ENCODE assay signal across 18 cellular contexts in the genomic region with DNA sequence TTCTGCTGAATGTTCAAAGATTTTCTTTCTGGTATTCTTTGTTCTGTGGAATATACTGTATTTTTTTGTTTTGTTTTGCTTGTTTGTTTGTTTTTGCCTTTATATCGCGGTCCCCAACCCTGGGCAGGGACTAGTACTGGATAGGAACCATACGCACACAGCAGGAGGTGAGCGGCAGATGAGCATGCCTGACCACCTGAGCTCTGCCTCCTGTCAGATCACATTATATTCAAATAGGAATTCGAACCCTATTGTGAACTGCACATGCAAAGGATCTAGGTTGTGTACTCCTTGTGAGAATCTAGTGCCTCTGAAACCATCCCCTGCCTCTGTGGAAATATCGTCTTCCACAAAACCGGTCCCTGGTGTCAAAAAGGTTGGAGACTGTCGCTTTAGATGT.
DNase-seq lines count a peak whose midpoint lies in the region.
"Had no signal": no experiment of that assay in that cellular context is flagged by ENCODE, and none has a peak within 500 bp of the region (broad histone marks: within the 10 kb centered on the region; RNA-seq: fewer than 3 reads in every experiment).

No MANE protein-coding gene starts in this region.

- H3K9me3 ChIP-seq in trophoblast cell (ENCODE audit: insufficient read depth, low read depth, low read length) = no peaks in the 10 kb centered on the region
- H3K9me3 ChIP-seq: A549; BLaER1 treated with 17β-estradiol and CSF1 and Interleukin-3, amounts not matched to agents 10 nM and 100 nM; Caco-2 had no signal

- H4K8ac ChIP-seq in trophoblast cell (ENCODE audit: low read depth, low read length) = no peak overlapping the region

- no peak overlapping the region for H2BK120ac ChIP-seq in trophoblast cell (ENCODE audit: insufficient read depth, low read length, poor library complexity)

- peak; percentile 86 for DNase-seq in G401 (ENCODE audit: low spot score)
- peak; percentile 82 for DNase-seq in cerebellar cortex (ENCODE audit: low spot score)
- no peak for DNase-seq in trophoblast cell
- DNase-seq in stimulated activated CD4-positive, alpha-beta T cell treated with anti-CD3 and anti-CD28 coated beads, Interleukin-4, amount 100 ng/mL, for 4 hours = no peak
- no peak for DNase-seq in NK-92 (lab: John Stamatoyannopoulos, UW; ENCODE audit: unreplicated experiment)
- DNase-seq: AML-193; Caco-2; Calu3; CD4-positive, alpha-beta T cell; CD8-positive, alpha-beta T cell; DMS79; DND-41; EL; GF-D8 had no signal

- no peaks in the 10 kb centered on the region for H3K27me3 ChIP-seq in trophoblast cell (ENCODE audit: insufficient read depth, low read length)
- H3K27me3 ChIP-seq: BLaER1 treated with 17β-estradiol and CSF1 and Interleukin-3, amounts not matched to agents 10 nM and 100 nM had no signal

- no peaks in the 10 kb centered on the region for H3K36me3 ChIP-seq in trophoblast cell (ENCODE audit: control insufficient read depth in 1 of 2, insufficient read depth in 2 of 2, low read length in 2 of 2)
- H3K36me3 ChIP-seq: BLaER1 treated with 17β-estradiol and CSF1 and Interleukin-3, amounts not matched to agents 10 nM and 100 nM had no signal

- no peak overlapping the region for H2BK12ac ChIP-seq in trophoblast cell (ENCODE audit: low read length)

- no peak overlapping the region for H3K4me2 ChIP-seq in trophoblast cell (ENCODE audit: low read length)
- H3K4me2 ChIP-seq: A549 had no signal

- H2BK5ac ChIP-seq in trophoblast cell (ENCODE audit: low read depth, low read length, poor library complexity) = no peak overlapping the region

- in situ Hi-C loops in G401 (cut with HindIII; ENCODE audit: low sequenced_read_pairs) = no loop called here

- H3K23ac ChIP-seq in trophoblast cell (ENCODE audit: low read length) = peak overlapping the region; percentile 86

- no peak overlapping the region for H3K18ac ChIP-seq in trophoblast cell (ENCODE audit: low read length)

- H4K91ac ChIP-seq in trophoblast cell (ENCODE audit: low read depth, low read length) = no peak overlapping the region

- no peak overlapping the region for H3K27ac ChIP-seq in trophoblast cell (ENCODE audit: low read depth, low read length)
- H3K27ac ChIP-seq: 22Rv1; A549; BLaER1 treated with 17β-estradiol and CSF1 and Interleukin-3, amounts not matched to agents 10 nM and 100 nM; C4-2B had no signal

- H2AK5ac ChIP-seq in trophoblast cell (ENCODE audit: low read length) = no peak overlapping the region

- H3K79me1 ChIP-seq in trophoblast cell (ENCODE audit: low read length) = no peaks in the 10 kb centered on the region

- no peak overlapping the region for H3K4ac ChIP-seq in trophoblast cell (ENCODE audit: low read depth, low read length)

- no peak overlapping the region for H3K9ac ChIP-seq in trophoblast cell (ENCODE audit: low read length)
- H3K9ac ChIP-seq: BLaER1 treated with 17β-estradiol and CSF1 and Interleukin-3, amounts not matched to agents 10 nM and 100 nM had no signal

- no peak overlapping the region for H2AFZ ChIP-seq in trophoblast cell (ENCODE audit: insufficient read depth, low read length, poor library complexity)

- H3K79me2 ChIP-seq in trophoblast cell (ENCODE audit: control insufficient read depth, insufficient read depth, low read length, poor library complexity) = no peaks in the 10 kb centered on the region

- H3K4me1 ChIP-seq in trophoblast cell (ENCODE audit: control insufficient read depth in 1 of 2, insufficient read depth in 2 of 2, low read length in 2 of 2) = no peaks in the 10 kb centered on the region
- H3K4me1 ChIP-seq: A549, Caco-2 had no signal

- H3K4me3 ChIP-seq in trophoblast cell (ENCODE audit: low read depth, low read length) = no peak overlapping the region
- H3K4me3 ChIP-seq: A549; BLaER1 treated with 17β-estradiol and CSF1 and Interleukin-3, amounts not matched to agents 10 nM and 100 nM had no signal

- H4K12ac ChIP-seq in trophoblast cell (ENCODE audit: low read depth, low read length) = no peak overlapping the region

- no CpG with 5 or more reads among the region's 8 CpGs for WGBS in trophoblast cell (ENCODE audit: extremely low coverage, insufficient coverage, insufficient read length)

- H3K14ac ChIP-seq in trophoblast cell (ENCODE audit: low read length) = no peak overlapping the region

Comparison
In these comparisons a context has a peak if more than half of its experiments do, and no peak if none do; other contexts are left out.
1. DNase-seq: peak in G401 (single experiment) and cerebellar cortex (single experiment); none in trophoblast cell (0 of 2), stimulated activated CD4-positive, alpha-beta T cell treated with anti-CD3 and anti-CD28 coated beads, Interleukin-4, amount 100 ng/mL, for 4 hours (0 of 2) and NK-92 (single experiment).